8 cellular contexts compared by ENCODE assay signal in genomic region chr10:102596506-102596971, GRCh38.
DNase-seq lines count a peak whose midpoint lies in the region; ATAC-seq and TF ChIP-seq lines count a peak whose summit lies in the region.

No MANE protein-coding gene starts in this region.

- H3K36me3 Mint-ChIP-seq in stimulated activated naive B cell treated with anti-CD40 and anti-IgM and Interleukin-4, amounts not matched to agents 10 μg/mL and 1 μg/mL and 100 μg/mL, for 72 hours = peaks cover 20 to 47% of the 10 kb centered on the region in 2 donors

- no peaks in the 10 kb centered on the region for H3K9me3 Mint-ChIP-seq in stimulated activated naive B cell treated with anti-CD40 and anti-IgM and Interleukin-4, amounts not matched to agents 10 μg/mL and 1 μg/mL and 100 μg/mL, for 72 hours

- DNase-seq in DMS153 (lab: John Stamatoyannopoulos, UW) (peak; percentile 57), HCEC 1CT (peak; percentile 59), NCI-H82 (lab: John Stamatoyannopoulos, UW) (peak; percentile 83), brain microvascular endothelial cell (peak; percentile 39), islet precursor cell (peak; percentile 85)
- DNase-seq in stimulated activated naive B cell treated with anti-CD40 and anti-IgM and Interleukin-4, amounts not matched to agents 10 μg/mL and 1 μg/mL and 100 μg/mL, for 72 hours = no peak

- H3K27ac ChIP-seq in brain microvascular endothelial cell = no peak overlapping the region

- peak; percentile 58 to 68 for ATAC-seq in stimulated activated naive B cell treated with anti-CD40 and anti-IgM and Interleukin-4, amounts not matched to agents 10 μg/mL and 1 μg/mL and 100 μg/mL, for 72 hours (replicated peaks)
- ATAC-seq in GM21825 (IDR thresholded peaks at IDR 0.05; ENCODE audit: unreplicated experiment) = no peak
- no peak for ATAC-seq in GM19467 (IDR thresholded peaks at IDR 0.05; ENCODE audit: unreplicated experiment)

- peaks cover 7% of the 10 kb centered on the region for H3K36me3 ChIP-seq in brain microvascular endothelial cell (replicated peaks)

- H3K27me3 ChIP-seq in brain microvascular endothelial cell (replicated peaks) = no peaks in the 10 kb centered on the region

- H3K4me3 Mint-ChIP-seq in stimulated activated naive B cell treated with anti-CD40 and anti-IgM and Interleukin-4, amounts not matched to agents 10 μg/mL and 1 μg/mL and 100 μg/mL, for 72 hours = no peak overlapping the region

- in situ Hi-C loops in brain microvascular endothelial cell (cut with HindIII; ENCODE audit: low pct_ligation_motif_present, low sequenced_read_pairs) = no loop called here

- no peak overlapping the region for H3K27ac Mint-ChIP-seq in stimulated activated naive B cell treated with anti-CD40 and anti-IgM and Interleukin-4, amounts not matched to agents 10 μg/mL and 1 μg/mL and 100 μg/mL, for 72 hours

- TF ChIP-seq CTCF in brain microvascular endothelial cell (IDR thresholded peaks at IDR 0.05; ENCODE audit: low read depth, low read length, missing control alignments) = peak; percentile 93

- H3K4me1 Mint-ChIP-seq in stimulated activated naive B cell treated with anti-CD40 and anti-IgM and Interleukin-4, amounts not matched to agents 10 μg/mL and 1 μg/mL and 100 μg/mL, for 72 hours = peaks cover 4 to 5% of the 10 kb centered on the region in 2 donors

- H3K27me3 Mint-ChIP-seq in stimulated activated naive B cell treated with anti-CD40 and anti-IgM and Interleukin-4, amounts not matched to agents 10 μg/mL and 1 μg/mL and 100 μg/mL, for 72 hours = no peaks in the 10 kb centered on the region

- H3K4me3 ChIP-seq in brain microvascular endothelial cell (ENCODE audit: low read depth, low read length) = no peak overlapping the region

Comparison
In these comparisons a context has a peak if more than half of its experiments do, and no peak if none do; other contexts are left out.
1. ATAC-seq: peak in stimulated activated naive B cell treated with anti-CD40 and anti-IgM and Interleukin-4, amounts not matched to agents 10 μg/mL and 1 μg/mL and 100 μg/mL, for 72 hours (2 of 2); none in GM21825 (single experiment) and GM19467 (single experiment).